ENCODE assay signal across 19 cellular contexts in genomic region chr13:106846571-106846970, GRCh38.
A peak's percentile ranks its signal among the peaks of the same experiment; 100 is the strongest.
DNase-seq lines count a peak whose midpoint lies in the region; ATAC-seq, FAIRE-seq and TF ChIP-seq lines count a peak whose summit lies in the region.
"Had no signal": no experiment of that assay in that cellular context is flagged by ENCODE, and none has a peak within 500 bp of the region (broad histone marks: within the 10 kb centered on the region; RNA-seq: fewer than 3 reads in every experiment).

No MANE protein-coding gene starts in this region.

- H3K4me3 ChIP-seq in PC-9, result no peak overlapping the region
- H3K4me3 ChIP-seq in small intestine (ENCODE audit: low read depth in 1 of 2, low read length in 2 of 2), result no peak overlapping the region
- H3K4me3 ChIP-seq: BLaER1 treated with 17β-estradiol and CSF1 and Interleukin-3, amounts not matched to agents 10 nM and 100 nM; GM23338 had no signal

- DNase-seq in H54 (ENCODE audit: insufficient read length, low spot score), result no peak
- no peak for DNase-seq in PC-9
- no peak for DNase-seq in left colon
- peak; percentile 62 for DNase-seq in small intestine
- DNase-seq in immature natural killer cell, result no peak
- no peak for DNase-seq in NCI-H82 (lab: John Stamatoyannopoulos, UW)
- DNase-seq: 8988T; CD8-positive, alpha-beta T cell; DMS 273 treated with DMSO at 0.1 percent for 48 hours; DMS53; H7 had no signal

- H3K36me3 Mint-ChIP-seq in immature natural killer cell, result no peaks in the 10 kb centered on the region
- H3K36me3 Mint-ChIP-seq: CD8-positive, alpha-beta T cell; IgD-negative memory B cell had no signal

- 19 to 71% (median 40%) methylated on average over 3 of the region's 3 CpGs for WGBS in small intestine, 3 donors

- BruUV-seq in PC-9 (replicated peaks; lab: Mats Ljungman, UMichigan), result no TSS peak

- H3K27ac ChIP-seq in PC-9, result no peak overlapping the region
- H3K27ac ChIP-seq in small intestine (ENCODE audit: low read depth in 1 of 2, low read length in 1 of 2), result no peak overlapping the region
- H3K27ac ChIP-seq: BLaER1 treated with 17β-estradiol and CSF1 and Interleukin-3, amounts not matched to agents 10 nM and 100 nM had no signal

- POLR2A ChIA-PET in PC-9 (lab: Charles Lee; ENCODE audit: unreplicated experiment), result interaction anchor here (0.7 kb wide), 2 partner anchors 285 to 374 kb away, joined by 3 read pairs; no protein-coding TSS in a partner anchor

- no peak overlapping the region for H3K27ac Mint-ChIP-seq in immature natural killer cell
- H3K27ac Mint-ChIP-seq: CD8-positive, alpha-beta T cell; GM23338; IgD-negative memory B cell had no signal

- H3K4me3 Mint-ChIP-seq in immature natural killer cell, result no peak overlapping the region
- H3K4me3 Mint-ChIP-seq: CD8-positive, alpha-beta T cell; GM23338; IgD-negative memory B cell had no signal

- CTCF ChIA-PET in PC-9 (lab: Charles Lee), result interaction anchor here (0.9 kb wide), 1 partner anchor 226 kb away, joined by 5 read pairs; no protein-coding TSS in a partner anchor

- H3K4me1 Mint-ChIP-seq in immature natural killer cell, result no peaks in the 10 kb centered on the region
- H3K4me1 Mint-ChIP-seq: IgD-negative memory B cell had no signal

- FAIRE-seq in H54 (lab: Jason Lieb, UNC) (peak; percentile 55), small intestine (lab: Jason Lieb, UNC) (no peak)
- FAIRE-seq: G401.6, GM12891, GM18507, HepG2 had no signal

- peaks cover 0 to 4% (median 3%) of the 10 kb centered on the region in 3 donors for H3K27me3 Mint-ChIP-seq in immature natural killer cell (ENCODE audit: low read depth in 3 of 3)
- H3K27me3 Mint-ChIP-seq: IgD-negative memory B cell had no signal

- H3K4me2 ChIP-seq in PC-9, result peak overlapping the region; percentile 1; the same call in 1 of the 2 replicates
- H3K4me2 ChIP-seq: BLaER1 treated with 17β-estradiol and CSF1 and Interleukin-3, amounts not matched to agents 10 nM and 100 nM; GM23338 had no signal

- peak; percentile 40 for ATAC-seq in left colon
- ATAC-seq in GM21619 (IDR thresholded peaks at IDR 0.05; ENCODE audit: unreplicated experiment), result no peak
- ATAC-seq: CD8-positive, alpha-beta T cell; GM23338; HepG2 had no signal

- H3K9me2 ChIP-seq in PC-9 (ENCODE audit: insufficient read depth), result no peaks in the 10 kb centered on the region

- no peak overlapping the region for H2AFZ ChIP-seq in PC-9
- H2AFZ ChIP-seq: GM23338 had no signal

- no peak for TF ChIP-seq CTCF in PC-9 (conservative IDR thresholded peaks at IDR 0.05)

- no peaks in the 10 kb centered on the region for H3F3A ChIP-seq in PC-9 (ENCODE audit: insufficient read depth, low read depth)

- H3K4me1 ChIP-seq in PC-9 (replicated peaks; ENCODE audit: insufficient read depth) (peaks cover 29% of the 10 kb centered on the region), small intestine (ENCODE audit: control insufficient read depth in 2 of 2, insufficient read depth in 1 of 2, low read depth in 1 of 2, low read length in 1 of 2) (no peaks in the 10 kb centered on the region)
- H3K4me1 ChIP-seq: BLaER1 treated with 17β-estradiol and CSF1 and Interleukin-3, amounts not matched to agents 10 nM and 100 nM had no signal

- no peak for TF ChIP-seq POLR2A in H54 (IDR thresholded peaks at IDR 0.05; ENCODE audit: low read depth, low read length)

- no peaks in the 10 kb centered on the region; the same call in 1 of the 2 replicates for H3K9me3 ChIP-seq in PC-9 (ENCODE audit: insufficient read depth, low read depth)
- H3K9me3 ChIP-seq in small intestine (ENCODE audit: control insufficient read depth, low read depth), result no peaks in the 10 kb centered on the region

- H4K20me1 ChIP-seq in PC-9 (ENCODE audit: insufficient read depth), result no peaks in the 10 kb centered on the region
- H4K20me1 ChIP-seq: BLaER1 treated with 17β-estradiol and CSF1 and Interleukin-3, amounts not matched to agents 10 nM and 100 nM had no signal

- H3K9me3 Mint-ChIP-seq in immature natural killer cell, result peaks cover 0 to 3% (median 0%) of the 10 kb centered on the region in 6 donors
- H3K9me3 Mint-ChIP-seq: CD8-positive, alpha-beta T cell; GM23338 had no signal

- H3K36me3 ChIP-seq in PC-9 (ENCODE audit: low read depth), result no peaks in the 10 kb centered on the region
- no peaks in the 10 kb centered on the region for H3K36me3 ChIP-seq in small intestine (ENCODE audit: control insufficient read depth in 2 of 2, insufficient read depth in 2 of 2, low read length in 2 of 2)
- H3K36me3 ChIP-seq: BLaER1 treated with 17β-estradiol and CSF1 and Interleukin-3, amounts not matched to agents 10 nM and 100 nM had no signal

- H3K27me3 ChIP-seq in PC-9 (ENCODE audit: insufficient read depth, low read depth) (no peaks in the 10 kb centered on the region), small intestine (ENCODE audit: control insufficient read depth in 2 of 2, insufficient read depth in 2 of 2, low read length in 2 of 2) (no peaks in the 10 kb centered on the region)
- H3K27me3 ChIP-seq: BLaER1 treated with 17β-estradiol and CSF1 and Interleukin-3, amounts not matched to agents 10 nM and 100 nM had no signal

- intact Hi-C loops in PC-9 (cut with micrococcal nuclease; ENCODE audit: unreplicated experiment) (no loop called here), left colon (cut with DNase I, micrococcal nuclease) (no loop called here)

- H3K79me2 ChIP-seq in PC-9 (ENCODE audit: low read depth), result no peaks in the 10 kb centered on the region
